In the genomic region with DNA sequence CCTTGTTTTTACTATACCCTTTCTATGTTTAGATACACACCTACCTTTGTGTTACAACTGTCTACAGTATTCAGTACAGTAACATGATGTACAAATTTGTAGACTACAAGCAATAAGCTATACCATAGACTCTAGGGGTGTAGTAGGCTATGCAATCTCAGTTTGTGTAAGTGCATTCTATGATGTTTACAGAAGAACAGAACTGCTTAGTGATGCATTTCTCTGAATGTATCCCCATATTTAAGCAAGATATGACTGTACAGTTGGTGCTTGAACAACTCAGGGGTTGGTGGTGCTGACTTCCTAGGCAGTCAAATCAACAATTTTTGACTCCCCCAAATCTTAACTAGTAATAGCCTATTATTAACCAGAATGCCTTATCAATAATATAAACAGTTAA, we compare ENCODE assay signal across 23 cellular contexts.
"Had no signal": no experiment of that assay in that cellular context is flagged by ENCODE, and none has a peak within 500 bp of the region (broad histone marks: within the 10 kb centered on the region; RNA-seq: fewer than 3 reads in every experiment).

No MANE protein-coding gene starts in this region.

- H3K27ac Mint-ChIP-seq: stimulated activated memory B cell treated with anti-CD40 and anti-IgM and Interleukin-4, amounts not matched to agents 10 μg/mL and 1 μg/mL and 100 μg/mL, for 72 hours; stimulated activated naive B cell treated with anti-CD40 and anti-IgM and Interleukin-4, amounts not matched to agents 10 μg/mL and 1 μg/mL and 100 μg/mL, for 72 hours; stimulated activated naive CD8-positive, alpha-beta T cell treated with anti-CD3 and anti-CD28 coated beads, Interleukin-15, amount 100 ng/mL, for 72 hours; stimulated activated naive CD8-positive, alpha-beta T cell treated with anti-CD3 and anti-CD28 coated beads, Interleukin-15, Interleukin-2, amounts not matched to agents 100 ng/mL and 50 ng/mL, for 24 hours; type B pancreatic cell had no signal

- H3K9me3 Mint-ChIP-seq: stimulated activated naive CD8-positive, alpha-beta T cell treated with anti-CD3 and anti-CD28 coated beads, Interleukin-15, Interleukin-2, amounts not matched to agents 100 ng/mL and 50 ng/mL, for 24 hours; type B pancreatic cell had no signal

- ATAC-seq: stimulated activated memory B cell treated with anti-CD40 and anti-IgM and Interleukin-4, amounts not matched to agents 10 μg/mL and 1 μg/mL and 100 μg/mL, for 72 hours; stimulated activated naive B cell treated with anti-CD40 and anti-IgM and Interleukin-4, amounts not matched to agents 10 μg/mL and 1 μg/mL and 100 μg/mL, for 72 hours; stimulated activated naive CD8-positive, alpha-beta T cell treated with anti-CD3 and anti-CD28 coated beads, Interleukin-15, amount 100 ng/mL, for 72 hours; stimulated activated naive CD8-positive, alpha-beta T cell treated with anti-CD3 and anti-CD28 coated beads, Interleukin-15, Interleukin-2, amounts not matched to agents 100 U/mL and 50 U/mL, for 24 hours; upper lobe of right lung had no signal

- H3K36me3 Mint-ChIP-seq: stimulated activated memory B cell treated with anti-CD40 and anti-IgM and Interleukin-4, amounts not matched to agents 10 μg/mL and 1 μg/mL and 100 μg/mL, for 72 hours; type B pancreatic cell had no signal

- DNase-seq: stimulated activated CD4-positive, alpha-beta T cell treated with anti-CD3 and anti-CD28 coated beads, Interleukin-2, amount 100 ng/mL, for 48 hours; stimulated activated CD4-positive, alpha-beta T cell treated with anti-CD3 and anti-CD28 coated beads, Interleukin-4, amount 100 ng/mL, for 1 hour; stimulated activated CD4-positive, alpha-beta T cell treated with anti-CD3 and anti-CD28 coated beads, Interleukin-4, amount 100 ng/mL, for 24 hours; stimulated activated CD4-positive, alpha-beta T cell treated with anti-CD3 and anti-CD28 coated beads, Interleukin-4, amount 100 ng/mL, for 4 hours; stimulated activated CD8-positive, alpha-beta memory T cell treated with anti-CD3 and anti-CD28 coated beads, Interleukin-4, amount 100 ng/mL, for 48 hours; stimulated activated naive B cell treated with anti-CD40 and anti-IgM and Interleukin-4, amounts not matched to agents 10 μg/mL and 1 μg/mL and 100 μg/mL, for 72 hours; stimulated activated naive CD4-positive, alpha-beta T cell; stimulated activated naive CD4-positive, alpha-beta T cell treated with Interleukin-2 at 50 U/mL for 16 hours; stimulated activated naive CD8-positive, alpha-beta T cell treated with anti-CD3 and anti-CD28 coated beads, Interleukin-15, amount 100 ng/mL, for 72 hours; stimulated activated naive CD8-positive, alpha-beta T cell treated with anti-CD3 and anti-CD28 coated beads, Interleukin-15, Interleukin-2, amounts not matched to agents 100 U/mL and 50 U/mL, for 24 hours; stomach; substantia nigra; testis; thyroid gland; tibial artery; transverse colon; trophoblast cell; upper lobe of left lung; upper lobe of right lung; uterus had no signal

- H3K27me3 Mint-ChIP-seq: stimulated activated memory B cell treated with anti-CD40 and anti-IgM and Interleukin-4, amounts not matched to agents 10 μg/mL and 1 μg/mL and 100 μg/mL, for 72 hours; stimulated activated naive B cell treated with anti-CD40 and anti-IgM and Interleukin-4, amounts not matched to agents 10 μg/mL and 1 μg/mL and 100 μg/mL, for 72 hours; stimulated activated naive CD8-positive, alpha-beta T cell treated with anti-CD3 and anti-CD28 coated beads, Interleukin-15, amount 100 ng/mL, for 72 hours; stimulated activated naive CD8-positive, alpha-beta T cell treated with anti-CD3 and anti-CD28 coated beads, Interleukin-15, Interleukin-2, amounts not matched to agents 100 ng/mL and 50 ng/mL, for 24 hours; type B pancreatic cell had no signal

- H3K4me1 Mint-ChIP-seq: stimulated activated memory B cell treated with anti-CD40 and anti-IgM and Interleukin-4, amounts not matched to agents 10 μg/mL and 1 μg/mL and 100 μg/mL, for 72 hours; stimulated activated naive B cell treated with anti-CD40 and anti-IgM and Interleukin-4, amounts not matched to agents 10 μg/mL and 1 μg/mL and 100 μg/mL, for 72 hours; stimulated activated naive CD8-positive, alpha-beta T cell treated with anti-CD3 and anti-CD28 coated beads, Interleukin-15, amount 100 ng/mL, for 72 hours had no signal

- H3K4me3 Mint-ChIP-seq: stimulated activated memory B cell treated with anti-CD40 and anti-IgM and Interleukin-4, amounts not matched to agents 10 μg/mL and 1 μg/mL and 100 μg/mL, for 72 hours; stimulated activated naive B cell treated with anti-CD40 and anti-IgM and Interleukin-4, amounts not matched to agents 10 μg/mL and 1 μg/mL and 100 μg/mL, for 72 hours; stimulated activated naive CD8-positive, alpha-beta T cell treated with anti-CD3 and anti-CD28 coated beads, Interleukin-15, amount 100 ng/mL, for 72 hours; stimulated activated naive CD8-positive, alpha-beta T cell treated with anti-CD3 and anti-CD28 coated beads, Interleukin-15, Interleukin-2, amounts not matched to agents 100 ng/mL and 50 ng/mL, for 24 hours; type B pancreatic cell had no signal
